ENCODE assay signal across 21 cellular contexts in genomic region chr10:71755179-71755879, GRCh38. TPM values are rescaled to one million over a fixed set of nuclear protein-coding genes. Genes with fewer than 3 reads are reported as not detected.
DNase-seq lines count a peak whose midpoint lies in the region; ATAC-seq, FAIRE-seq and TF ChIP-seq lines count a peak whose summit lies in the region.
"Had no signal": no experiment of that assay in that cellular context is flagged by ENCODE, and none has a peak within 500 bp of the region (broad histone marks: within the 10 kb centered on the region; RNA-seq: fewer than 3 reads in every experiment).

No MANE protein-coding gene starts in this region.

- peak overlapping the region; percentile 29 to 62 for H3K27ac ChIP-seq in kidney (ENCODE audit: low read depth in 2 of 2, low read length in 2 of 2)
- peak overlapping the region; percentile 50 for H3K27ac ChIP-seq in temporal lobe (ENCODE audit: low read depth, low read length)

- peaks cover 0 to 5% of the 10 kb centered on the region in 2 donors for H3K36me3 ChIP-seq in kidney (ENCODE audit: control insufficient read depth in 1 of 2, insufficient read depth in 2 of 2, low read length in 2 of 2)
- H3K36me3 ChIP-seq: HAP-1 had no signal

- H3K4me3 ChIP-seq in kidney (ENCODE audit: low read length in 2 of 2): peak overlapping the region in 1 of 2 donors; percentile 14
- H3K4me3 ChIP-seq: A549, HAP-1 had no signal

- intact Hi-C loops in kidney (cut with DNase I): no loop called here

- no peak overlapping the region for H3K4me3 Mint-ChIP-seq in activated T-cell treated with anti-CD3 and anti-CD28 coated beads, Interleukin-2, amount 50 U/mL, for 24 hours
- no peak overlapping the region for H3K4me3 Mint-ChIP-seq in T-helper 17 cell

- H3K9me3 ChIP-seq in T-helper 17 cell (ENCODE audit: control insufficient read depth, low read length, poor library complexity, severe bottlenecking): no peaks in the 10 kb centered on the region
- H3K9me3 ChIP-seq in kidney (ENCODE audit: control insufficient read depth in 1 of 2, low read length in 2 of 2): no peaks in the 10 kb centered on the region
- H3K9me3 ChIP-seq: A549, HAP-1 had no signal

- no peak for TF ChIP-seq CTCF in kidney (IDR thresholded peaks at IDR 0.05; ENCODE audit: borderline replicate concordance, extremely low read depth, insufficient read depth)

- FAIRE-seq in kidney (lab: Jason Lieb, UNC): no peak
- FAIRE-seq: A549, endothelial cell of umbilical vein had no signal

- H3K36me3 Mint-ChIP-seq in activated T-cell treated with anti-CD3 and anti-CD28 coated beads, Interleukin-2, amount 50 U/mL, for 24 hours (ENCODE audit: low read depth): peaks cover 87% of the 10 kb centered on the region
- peaks cover 3% of the 10 kb centered on the region for H3K36me3 Mint-ChIP-seq in T-helper 17 cell (ENCODE audit: low read depth)

- no peaks in the 10 kb centered on the region for H3K9me3 Mint-ChIP-seq in activated T-cell treated with anti-CD3 and anti-CD28 coated beads, Interleukin-2, amount 50 U/mL, for 24 hours
- H3K9me3 Mint-ChIP-seq: naive B cell had no signal

- peaks cover 88% of the 10 kb centered on the region for H3K4me1 Mint-ChIP-seq in activated T-cell treated with anti-CD3 and anti-CD28 coated beads, Interleukin-2, amount 50 U/mL, for 24 hours (ENCODE audit: low read depth)
- peaks cover 73% of the 10 kb centered on the region for H3K4me1 Mint-ChIP-seq in T-helper 17 cell

- no peak overlapping the region for H3K9ac ChIP-seq in kidney (ENCODE audit: low read length in 2 of 2)

- DNase-seq in activated T-cell treated with anti-CD3 and anti-CD28 coated beads, Interleukin-2, amount 50 U/mL, for 24 hours: no peak
- DNase-seq in activated T-cell treated with anti-CD3 and anti-CD28 coated beads, Interleukin-2, amount 50 U/mL, for 48 hours: no peak
- DNase-seq in T-helper 17 cell (no peak), kidney (peak; percentile 67), NOMO-1 treated with DMSO at 0.1 percent for 48 hours (lab: John Stamatoyannopoulos, UW; ENCODE audit: unreplicated experiment) (no peak)
- DNase-seq: KBM-7; naive B cell; NCI-H1694 treated with DMSO at 0.1 percent for 48 hours; NCI-H510A treated with DMSO at 0.1 percent for 48 hours; retina; stimulated activated CD4-positive, alpha-beta T cell treated with anti-CD3 and anti-CD28 coated beads, Interleukin-4, amount 100 ng/mL, for 4 hours; stimulated activated naive CD4-positive, alpha-beta T cell had no signal

- no peaks in the 10 kb centered on the region for H3K27me3 Mint-ChIP-seq in activated T-cell treated with anti-CD3 and anti-CD28 coated beads, Interleukin-2, amount 50 U/mL, for 24 hours
- H3K27me3 Mint-ChIP-seq in T-helper 17 cell: no peaks in the 10 kb centered on the region
- H3K27me3 Mint-ChIP-seq: naive B cell had no signal

- H3K27ac Mint-ChIP-seq in activated T-cell treated with anti-CD3 and anti-CD28 coated beads, Interleukin-2, amount 50 U/mL, for 24 hours: peak overlapping the region; percentile 71
- H3K27ac Mint-ChIP-seq in T-helper 17 cell: peak overlapping the region; percentile 94

- ATAC-seq in T-helper 17 cell: no peak
- ATAC-seq in GM21786 (IDR thresholded peaks at IDR 0.05; ENCODE audit: unreplicated experiment): no peak
- no peak for ATAC-seq in HG03520 (IDR thresholded peaks at IDR 0.05; ENCODE audit: unreplicated experiment)
- ATAC-seq: A549; activated CD4-positive, CD25-positive, alpha-beta regulatory T cell treated with anti-CD3 and anti-CD28 coated beads, Interleukin-2, amount 50 U/mL, for 24 hours had no signal

- H3K4me1 ChIP-seq in kidney (ENCODE audit: control insufficient read depth in 1 of 2, insufficient read depth in 1 of 2, low read depth in 1 of 2, low read length in 2 of 2): peaks cover 20 to 38% of the 10 kb centered on the region in 2 donors
- H3K4me1 ChIP-seq: HAP-1 had no signal

RNA-seq across cellular contexts. Expression of gene VSIR, which starts 18.0 kb away (rescaled TPM):
- total RNA-seq in T-helper 17 cell (100 to 1,000 TPM; 119 to 124 TPM), kidney (66.6 TPM), temporal lobe (5.4 TPM)
- 32.1 TPM for polyA plus RNA-seq in kidney (ENCODE audit: insufficient read depth, low read depth, low replicate concordance)

RNA-seq across cellular contexts. Expression of gene C10orf105, which starts 35.8 kb away (rescaled TPM):
- total RNA-seq in T-helper 17 cell (under 1 TPM; 0.31 to 0.37 TPM), kidney (0.35 TPM), temporal lobe (0.25 TPM)
- polyA plus RNA-seq in kidney (ENCODE audit: insufficient read depth, low read depth, low replicate concordance): not detected
- total RNA-seq: endothelial cell of umbilical vein, glomerular endothelial cell, kidney epithelial cell had no signal
- polyA plus RNA-seq: A549, endothelial cell of umbilical vein had no signal

Comparison
In these comparisons a context has a peak if more than half of its experiments do, and no peak if none do; other contexts are left out.
1. RNA of gene VSIR, which starts 18.0 kb away (total RNA-seq): 119 to 124 TPM in T-helper 17 cell and 66.6 TPM in kidney (single experiment); 5.4 TPM in temporal lobe (single experiment); every median in the first group is over 10 times any median in the second.